Comparison of ENCODE assay signal across 20 cellular contexts in genomic region chr13:89783221-89783755, GRCh38.
DNase-seq lines count a peak whose midpoint lies in the region; ATAC-seq and TF ChIP-seq lines count a peak whose summit lies in the region.
"Had no signal": no experiment of that assay in that cellular context is flagged by ENCODE, and none has a peak within 500 bp of the region (broad histone marks: within the 10 kb centered on the region; RNA-seq: fewer than 3 reads in every experiment).

No MANE protein-coding gene starts in this region.

- H3K4me1 ChIP-seq in left ventricle myocardium inferior (no peaks in the 10 kb centered on the region), esophagus squamous epithelium (no peaks in the 10 kb centered on the region)

- no peak for TF ChIP-seq POLR2A in esophagus squamous epithelium (IDR thresholded peaks at IDR 0.05)

- peak; percentile 22 for DNase-seq in Right ventricle myocardium superior
- no peak for DNase-seq in left ventricle myocardium inferior
- peak; percentile 1 for DNase-seq in glomerular visceral epithelial cell (ENCODE audit: extremely low spot score)
- DNase-seq in mesenteric fat pad (ENCODE audit: low spot score), result peak; percentile 68
- no peak for DNase-seq in NCI-H526 (lab: John Stamatoyannopoulos, UW)
- DNase-seq in esophagus squamous epithelium (lab: John Stamatoyannopoulos, UW), result no peak
- DNase-seq in amniotic stem cell (lab: John Stamatoyannopoulos, UW), result no peak
- DNase-seq in activated effector memory CD4-positive, alpha-beta T cell treated with anti-CD3 and anti-CD28 coated beads, Interleukin-2, amount 50 U/mL, for 16 hours, result no peak
- DNase-seq: EL, GF-D8, HCEC 1CT, KG1, MV-4-11, NCI-H1105 treated with DMSO at 0.1 percent for 48 hours, NCI-H1694, NCI-H2081, NCI-H446 treated with DMSO at 0.1 percent for 48 hours had no signal

- no peak for ATAC-seq in Right ventricle myocardium superior (ENCODE audit: poor library complexity)
- ATAC-seq: GM23338, Panc1, SK-N-SH treated with all-trans-retinoic acid at 6 μM for 48 hours had no signal

- intact Hi-C loops in Right ventricle myocardium superior (cut with DNase I) (no loop called here), left ventricle myocardium inferior (cut with micrococcal nuclease) (no loop called here), esophagus squamous epithelium (cut with DNase I) (no loop called here)

- H3K9me3 ChIP-seq in left ventricle myocardium inferior (replicated peaks) (no peaks in the 10 kb centered on the region), esophagus squamous epithelium (no peaks in the 10 kb centered on the region)

- H3K36me3 ChIP-seq in left ventricle myocardium inferior (no peaks in the 10 kb centered on the region), esophagus squamous epithelium (no peaks in the 10 kb centered on the region)

- H3K27ac ChIP-seq in left ventricle myocardium inferior (replicated peaks) (no peak overlapping the region), esophagus squamous epithelium (no peak overlapping the region)

- H3K27me3 ChIP-seq in left ventricle myocardium inferior (ENCODE audit: low read depth) (no peaks in the 10 kb centered on the region), esophagus squamous epithelium (no peaks in the 10 kb centered on the region)

- H3K4me3 ChIP-seq in left ventricle myocardium inferior, result no peak overlapping the region
- H3K4me3 ChIP-seq in esophagus squamous epithelium, result no peak overlapping the region
- H3K4me3 ChIP-seq: GM23338 had no signal

- no peak for TF ChIP-seq CTCF in left ventricle myocardium inferior (IDR thresholded peaks at IDR 0.05; ENCODE audit: borderline replicate concordance)
- TF ChIP-seq CTCF in esophagus squamous epithelium (IDR thresholded peaks at IDR 0.05), result no peak

- WGBS in esophagus squamous epithelium, 2 donors, result 71 to 74% methylated on average over 4 to 5 of the region's 5 CpGs

Comparison
In these comparisons a context has a peak if more than half of its experiments do, and no peak if none do; other contexts are left out.
1. DNase-seq: peak in Right ventricle myocardium superior (single experiment), glomerular visceral epithelial cell (single experiment) and mesenteric fat pad (single experiment); none in left ventricle myocardium inferior (single experiment), NCI-H526 (0 of 2), esophagus squamous epithelium (single experiment), amniotic stem cell (single experiment) and activated effector memory CD4-positive, alpha-beta T cell treated with anti-CD3 and anti-CD28 coated beads, Interleukin-2, amount 50 U/mL, for 16 hours (single experiment).